8 cellular contexts compared by ENCODE assay signal in the genomic region with DNA sequence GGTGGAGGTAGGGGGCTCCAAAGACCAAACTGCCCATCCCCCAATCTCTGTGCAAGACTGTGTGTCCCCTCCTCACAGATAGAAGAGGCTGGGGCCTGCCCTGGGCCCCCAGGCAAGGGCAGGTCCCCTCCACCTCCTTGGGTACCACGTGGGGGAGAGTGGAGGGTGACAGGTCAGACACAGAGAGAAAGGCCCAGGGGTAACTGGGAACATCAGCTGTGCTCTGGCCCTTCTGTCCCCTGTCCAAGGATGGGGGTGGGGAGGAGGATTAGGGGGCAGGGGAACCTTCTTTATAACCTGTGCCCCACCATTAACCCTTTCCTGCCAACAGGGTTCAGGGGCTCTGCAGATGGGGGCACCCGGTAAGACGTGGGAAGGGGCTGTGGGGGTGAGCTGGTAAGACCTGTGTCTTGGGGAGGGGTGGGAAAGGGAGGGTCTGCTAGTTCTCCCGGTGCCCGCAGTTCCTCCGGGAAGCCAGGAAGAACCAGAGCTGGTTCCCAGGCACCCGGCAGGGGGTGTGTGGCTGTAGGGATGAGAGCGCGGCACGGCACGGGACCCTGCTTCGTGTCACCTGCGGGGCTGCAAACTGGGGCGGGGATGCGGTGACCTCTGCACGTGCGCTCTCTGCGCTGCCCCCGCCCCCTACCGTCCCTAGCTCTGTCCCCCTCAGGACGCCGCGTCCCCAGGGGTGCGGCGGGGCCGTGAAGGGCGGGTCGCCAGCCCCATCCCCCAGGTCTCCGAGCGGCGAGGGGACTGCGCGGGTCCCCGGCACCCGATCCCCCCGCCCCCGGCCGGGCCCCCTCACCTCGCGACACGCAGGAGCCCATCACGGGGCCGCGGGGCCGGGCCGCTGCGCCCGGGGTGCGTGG. TPM values are rescaled to one million over a fixed set of nuclear protein-coding genes. Genes with fewer than 3 reads are reported as not detected.
DNase-seq lines count a peak whose midpoint lies in the region; ATAC-seq and TF ChIP-seq lines count a peak whose summit lies in the region.

No MANE protein-coding gene starts in this region.

- H3K4me2 ChIP-seq in MM.1S (ENCODE audit: low read depth, low read length), result peak overlapping the region; percentile 72; the same call in 1 of the 2 replicates
- H3K4me2 ChIP-seq in parathyroid adenoma (ENCODE audit: low read length), result peak overlapping the region; percentile 90

- H3F3A ChIP-seq in MM.1S (ENCODE audit: insufficient read depth, low read length), result peaks cover 8% of the 10 kb centered on the region; the same call in 1 of the 2 replicates

- peak; percentile 25 for DNase-seq in EH (ENCODE audit: low read depth)
- DNase-seq in MM.1S, result no peak
- no peak for DNase-seq in coronary artery (ENCODE audit: low spot score)
- no peak for DNase-seq in cerebellum (ENCODE audit: low spot score)
- no peak for DNase-seq in GM10266 (ENCODE audit: extremely low spot score)

- H3K79me2 ChIP-seq in MM.1S (ENCODE audit: low read length), result no peaks in the 10 kb centered on the region
- no peaks in the 10 kb centered on the region for H3K79me2 ChIP-seq in parathyroid adenoma

- H3K4me1 ChIP-seq in MM.1S (ENCODE audit: low read length) (peaks cover 6% of the 10 kb centered on the region), parathyroid adenoma (peaks cover 4% of the 10 kb centered on the region)

- H3K9ac ChIP-seq in MM.1S (ENCODE audit: low read length), result no peak overlapping the region
- H3K9ac ChIP-seq in parathyroid adenoma, result no peak overlapping the region

- H4K20me1 ChIP-seq in MM.1S (ENCODE audit: insufficient read depth, low read length), result no peaks in the 10 kb centered on the region

- peak overlapping the region; percentile 37; the same call in 1 of the 2 replicates for H3K4me3 ChIP-seq in MM.1S (ENCODE audit: low read length)
- peak overlapping the region; percentile 67 for H3K4me3 ChIP-seq in coronary artery
- H3K4me3 ChIP-seq in parathyroid adenoma (ENCODE audit: low read depth, low read length), result peak overlapping the region; percentile 62

- H2AFZ ChIP-seq in MM.1S (ENCODE audit: low read length), result no peak overlapping the region
- H2AFZ ChIP-seq in parathyroid adenoma, result peak overlapping the region; percentile 17

- peaks cover 7% of the 10 kb centered on the region for H3K27me3 ChIP-seq in MM.1S (replicated peaks; ENCODE audit: insufficient read depth, low read length)
- H3K27me3 ChIP-seq in parathyroid adenoma (ENCODE audit: control insufficient read depth, insufficient read depth, low read length), result no peaks in the 10 kb centered on the region

- no peak for ATAC-seq in GM21786 (IDR thresholded peaks at IDR 0.05; ENCODE audit: unreplicated experiment)
- ATAC-seq in GM21390 (IDR thresholded peaks at IDR 0.05; ENCODE audit: unreplicated experiment), result no peak

- no peak overlapping the region for H3K27ac ChIP-seq in MM.1S (ENCODE audit: low read length)
- H3K27ac ChIP-seq in coronary artery, result no peak overlapping the region
- H3K27ac ChIP-seq in parathyroid adenoma, result no peak overlapping the region

- H3K9me3 ChIP-seq in MM.1S (replicated peaks; ENCODE audit: insufficient read depth, low read length) (no peaks in the 10 kb centered on the region), parathyroid adenoma (ENCODE audit: control insufficient read depth, low read length) (no peaks in the 10 kb centered on the region)

- H3K9me2 ChIP-seq in MM.1S (replicated peaks; ENCODE audit: insufficient read depth, low read length), result no peaks in the 10 kb centered on the region

- H3K36me3 ChIP-seq in MM.1S (replicated peaks; ENCODE audit: insufficient read depth, low read length) (no peaks in the 10 kb centered on the region), parathyroid adenoma (ENCODE audit: control insufficient read depth, insufficient read depth, low read length) (no peaks in the 10 kb centered on the region)

- TF ChIP-seq CTCF in MM.1S (IDR thresholded peaks at IDR 0.05; ENCODE audit: low read length) (no peak), coronary artery (IDR thresholded peaks at IDR 0.05) (no peak), parathyroid adenoma (IDR thresholded peaks at IDR 0.05) (no peak), GM10266 (IDR thresholded peaks at IDR 0.05; ENCODE audit: control insufficient read depth, insufficient read depth, low read depth, missing control alignments) (no peak)

RNA-seq across cellular contexts. Expression of a gene that starts 0.6 kb away (rescaled TPM):
- 1.8 TPM for total RNA-seq in cerebellum

RNA-seq across cellular contexts. Expression of a gene that starts 29.3 kb away (rescaled TPM):
- 0.45 TPM for total RNA-seq in cerebellum

RNA-seq across cellular contexts. Expression of a gene that starts 51.0 kb away (rescaled TPM):
- not detected for total RNA-seq in cerebellum

RNA-seq across cellular contexts. Expression of a gene that starts 55.0 kb away (rescaled TPM):
- 0.36 TPM for total RNA-seq in cerebellum
